ENCODE assay signal across 8 cellular contexts in the genomic region with DNA sequence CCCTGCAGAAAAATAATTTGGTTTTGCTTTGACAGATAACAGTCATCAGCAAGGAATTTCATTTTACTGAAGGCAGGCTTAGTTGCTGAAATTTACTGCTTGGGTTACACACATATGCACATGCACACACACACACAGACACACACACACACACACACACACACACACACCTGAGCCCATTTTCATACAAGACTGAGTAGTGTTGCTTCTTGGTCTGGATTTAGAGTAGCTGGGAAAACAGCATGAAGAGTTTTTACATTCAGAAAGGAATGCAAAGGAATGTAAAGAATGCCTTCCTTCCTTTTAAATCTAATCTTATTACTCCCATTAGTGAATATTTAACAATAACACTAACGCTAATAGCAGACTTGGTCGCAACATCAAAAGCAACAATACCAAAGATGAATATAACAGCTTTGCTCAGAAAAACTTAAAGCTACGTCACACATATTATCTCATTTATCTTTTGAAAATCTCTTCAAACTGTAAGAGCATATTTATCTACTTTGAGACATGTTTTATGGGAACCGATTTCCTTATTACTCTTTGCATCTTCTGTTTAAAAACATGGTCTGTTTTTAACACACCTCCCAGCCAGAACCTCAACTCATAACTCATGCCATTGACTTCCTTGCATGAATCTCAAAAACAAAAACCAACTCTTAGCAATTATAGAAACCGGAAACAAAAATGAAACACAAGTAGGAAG. TPM values are rescaled to one million over a fixed set of nuclear protein-coding genes. Genes with fewer than 3 reads are reported as not detected.
DNase-seq lines count a peak whose midpoint lies in the region; ATAC-seq and TF ChIP-seq lines count a peak whose summit lies in the region.

No MANE protein-coding gene starts in this region.

- peaks cover 0 to 3% (median 2%) of the 10 kb centered on the region in 7 donors for H3K9me3 Mint-ChIP-seq in CD14-positive monocyte
- H3K9me3 Mint-ChIP-seq in T-helper 1 cell treated with Interleukin-12 subunit alpha and Interleukin-12 subunit beta and Interleukin-4 antibody, amounts not matched to agents 30 μg/mL and 1 μg/mL, for 36 hours: no peaks in the 10 kb centered on the region

- intact Hi-C loops in CD14-positive monocyte (cut with micrococcal nuclease): no loop called here

- DNase-seq in CD14-positive monocyte (ENCODE audit: low spot score) (no peak), islet precursor cell (peak; percentile 63), DMS53 (lab: John Stamatoyannopoulos, UW) (no peak), GDM1 (lab: John Stamatoyannopoulos, UW) (no peak), OCI-M1 (lab: John Stamatoyannopoulos, UW) (no peak)

- H3K4me3 Mint-ChIP-seq in CD14-positive monocyte: peak overlapping the region; percentile 60 to 85
- H3K4me3 Mint-ChIP-seq in T-helper 1 cell treated with Interleukin-12 subunit alpha and Interleukin-12 subunit beta and Interleukin-4 antibody, amounts not matched to agents 30 μg/mL and 1 μg/mL, for 36 hours: peak overlapping the region; percentile 49

- peaks cover 0 to 3% (median 0%) of the 10 kb centered on the region in 3 donors for H3K27me3 Mint-ChIP-seq in CD14-positive monocyte (ENCODE audit: low read depth in 3 of 3)
- H3K27me3 Mint-ChIP-seq in T-helper 1 cell treated with Interleukin-12 subunit alpha and Interleukin-12 subunit beta and Interleukin-4 antibody, amounts not matched to agents 30 μg/mL and 1 μg/mL, for 36 hours (ENCODE audit: low read depth): no peaks in the 10 kb centered on the region

- peak; percentile 36 for ATAC-seq in GM21717 (IDR thresholded peaks at IDR 0.05; ENCODE audit: unreplicated experiment)
- no peak for ATAC-seq in GM21576 (IDR thresholded peaks at IDR 0.05; ENCODE audit: unreplicated experiment)

- H3K4me1 Mint-ChIP-seq in CD14-positive monocyte: peaks cover 51% of the 10 kb centered on the region
- peaks cover 80% of the 10 kb centered on the region for H3K4me1 Mint-ChIP-seq in T-helper 1 cell treated with Interleukin-12 subunit alpha and Interleukin-12 subunit beta and Interleukin-4 antibody, amounts not matched to agents 30 μg/mL and 1 μg/mL, for 36 hours (ENCODE audit: low read depth)

- peaks cover 35 to 36% of the 10 kb centered on the region in 2 donors for H3K36me3 Mint-ChIP-seq in CD14-positive monocyte
- peaks cover 30% of the 10 kb centered on the region for H3K36me3 Mint-ChIP-seq in T-helper 1 cell treated with Interleukin-12 subunit alpha and Interleukin-12 subunit beta and Interleukin-4 antibody, amounts not matched to agents 30 μg/mL and 1 μg/mL, for 36 hours (ENCODE audit: low read depth)

- no peak for TF ChIP-seq CTCF in CD14-positive monocyte (IDR thresholded peaks at IDR 0.05)

- peak overlapping the region; percentile 81 to 95 (median 91) for H3K27ac Mint-ChIP-seq in CD14-positive monocyte
- H3K27ac Mint-ChIP-seq in T-helper 1 cell treated with Interleukin-12 subunit alpha and Interleukin-12 subunit beta and Interleukin-4 antibody, amounts not matched to agents 30 μg/mL and 1 μg/mL, for 36 hours: peak overlapping the region; percentile 78

RNA-seq across cellular contexts. Expression of gene RFTN1, which starts 32.5 kb away (rescaled TPM):
- 10 to 100 TPM; 27.2 to 28.0 TPM for polyA plus RNA-seq in CD14-positive monocyte
